ENCODE assay signal across 13 cellular contexts in the genomic region with DNA sequence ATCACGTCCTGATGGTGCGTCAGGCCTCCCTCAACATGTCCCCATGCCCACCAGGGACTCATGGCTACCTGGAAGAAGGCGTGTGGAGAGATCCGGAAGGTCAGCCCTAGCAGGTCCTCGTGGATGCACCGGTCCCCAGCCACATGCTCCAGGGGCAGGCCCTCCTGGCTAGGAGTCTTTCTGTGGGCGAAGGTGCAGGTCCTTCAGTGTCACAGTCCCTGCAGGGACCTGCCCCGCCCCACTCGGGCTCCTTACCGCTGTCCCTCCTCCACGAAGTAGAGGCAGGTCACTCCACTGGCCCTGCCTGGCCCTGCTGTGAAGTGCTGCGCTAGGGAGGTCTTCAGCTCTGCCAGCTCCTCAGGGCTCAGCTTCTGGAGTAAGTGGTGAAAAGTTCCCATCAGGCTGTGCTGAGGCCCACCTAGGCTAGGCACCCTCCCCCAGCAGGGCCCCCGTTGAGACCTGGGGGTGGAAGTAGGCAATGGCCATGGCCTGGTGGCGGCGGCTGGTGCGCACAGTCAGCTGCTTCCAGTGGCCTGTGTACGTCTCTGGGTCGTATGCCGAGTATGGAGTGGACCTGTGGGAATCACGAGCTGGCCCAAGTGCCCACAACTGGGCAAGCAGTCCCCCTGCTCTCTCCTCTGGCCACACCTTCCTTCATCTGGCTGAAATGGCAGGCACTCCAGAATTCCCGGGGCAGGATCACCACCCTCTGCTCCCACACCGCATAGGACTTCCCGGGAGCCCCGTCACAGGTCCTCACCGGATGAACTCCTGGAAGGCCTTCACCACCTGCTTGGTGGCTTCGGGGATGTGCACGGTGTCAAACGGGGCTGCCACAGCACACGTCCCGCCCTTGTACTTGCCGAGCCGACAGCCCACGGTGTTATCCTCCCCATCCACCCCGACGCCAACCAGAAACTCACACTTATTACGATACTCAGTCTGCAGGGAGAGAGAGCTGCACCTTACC. TPM values are rescaled to one million over a fixed set of nuclear protein-coding genes. Genes with fewer than 3 reads are reported as not detected.
DNase-seq lines count a peak whose midpoint lies in the region; ATAC-seq and TF ChIP-seq lines count a peak whose summit lies in the region.
"Had no signal": no experiment of that assay in that cellular context is flagged by ENCODE, and none has a peak within 500 bp of the region (broad histone marks: within the 10 kb centered on the region; RNA-seq: fewer than 3 reads in every experiment).

No MANE protein-coding gene starts in this region.

- peaks cover 89% of the 10 kb centered on the region for H3K36me3 ChIP-seq in DOHH2 (ENCODE audit: control insufficient read depth, low read length)

- TF ChIP-seq CTCF in 22Rv1 (IDR thresholded peaks at IDR 0.05) = no peak
- TF ChIP-seq CTCF in DOHH2 (IDR thresholded peaks at IDR 0.05; ENCODE audit: low read depth, low read length, poor library complexity, severe bottlenecking) = no peak
- TF ChIP-seq CTCF in mesothelial cell of epicardium (IDR thresholded peaks at IDR 0.05; ENCODE audit: unreplicated experiment) = no peak

- intact Hi-C loops in activated T-helper 1 cell treated with anti-CD3 and anti-CD28 coated beads, Interleukin-12 subunit alpha, Interleukin-12 subunit beta, Interleukin-2, Interleukin-4 antibody, amounts not matched to agents 30 ng/mL and 10 ng/mL and 1 ng/mL, durations not matched to agents 14 hours and 24 hours and 36 hours (cut with micrococcal nuclease) = loop anchor here (10.0 kb wide), 1 partner anchor 890 kb away; the partner anchor contains the start of gene THAP7

- peaks cover 56% of the 10 kb centered on the region for H3K79me2 ChIP-seq in DOHH2 (ENCODE audit: control insufficient read depth, low read length)

- peak overlapping the region; percentile 85; the same call in 1 of the 2 replicates for H3K4me2 ChIP-seq in DOHH2 (ENCODE audit: low read length)
- H3K4me2 ChIP-seq: smooth muscle cell had no signal

- H3K9me3 ChIP-seq in DOHH2 (ENCODE audit: control insufficient read depth, insufficient read depth, low read length) = no peaks in the 10 kb centered on the region
- H3K9me3 ChIP-seq: adrenal gland had no signal

- peaks cover 2% of the 10 kb centered on the region for H4K20me1 ChIP-seq in DOHH2 (ENCODE audit: control insufficient read depth, insufficient read depth, low read depth, low read length)

- no peak for DNase-seq in activated T-helper 1 cell treated with anti-CD3 and anti-CD28 coated beads, Interleukin-12 subunit alpha, Interleukin-12 subunit beta, Interleukin-2, Interleukin-4 antibody, amounts not matched to agents 30 ng/mL and 10 ng/mL and 1 ng/mL, durations not matched to agents 14 hours and 24 hours and 36 hours (ENCODE audit: low spot score)
- DNase-seq in mesothelial cell of epicardium (ENCODE audit: low spot score in 2 of 2, unreplicated experiment in 2 of 2) (no peak), NCI-H1092 treated with DMSO at 0.1 percent for 48 hours (lab: John Stamatoyannopoulos, UW) (no peak), putamen (ENCODE audit: low spot score) (no peak), H4 (ENCODE audit: low spot score) (no peak)
- DNase-seq: effector CD4-positive, alpha-beta T cell; NCI-H2107 had no signal

- H3K4me1 ChIP-seq in DOHH2 (ENCODE audit: control insufficient read depth, low read length) = peaks cover 29% of the 10 kb centered on the region

- H3K27ac ChIP-seq in 22Rv1 (peak overlapping the region; percentile 10; the same call in 1 of the 2 replicates), DOHH2 (ENCODE audit: low read depth, low read length) (no peak overlapping the region)

- peaks cover 43% of the 10 kb centered on the region for H3K36me3 Mint-ChIP-seq in activated T-helper 1 cell treated with anti-CD3 and anti-CD28 coated beads, Interleukin-12 subunit alpha, Interleukin-12 subunit beta, Interleukin-2, Interleukin-4 antibody, amounts not matched to agents 30 ng/mL and 10 ng/mL and 1 ng/mL, durations not matched to agents 14 hours and 24 hours and 36 hours (ENCODE audit: low read depth)
- peaks cover 10% of the 10 kb centered on the region for H3K36me3 Mint-ChIP-seq in mesothelial cell of epicardium

- H3K27me3 ChIP-seq in DOHH2 (ENCODE audit: control insufficient read depth, low read length) = no peaks in the 10 kb centered on the region
- H3K27me3 ChIP-seq: adrenal gland had no signal

- peak overlapping the region; percentile 74 for H3K27ac Mint-ChIP-seq in activated T-helper 1 cell treated with anti-CD3 and anti-CD28 coated beads, Interleukin-12 subunit alpha, Interleukin-12 subunit beta, Interleukin-2, Interleukin-4 antibody, amounts not matched to agents 30 ng/mL and 10 ng/mL and 1 ng/mL, durations not matched to agents 14 hours and 24 hours and 36 hours
- peak overlapping the region; percentile 66 for H3K27ac Mint-ChIP-seq in mesothelial cell of epicardium

- peaks cover 3% of the 10 kb centered on the region for H3K27me3 Mint-ChIP-seq in activated T-helper 1 cell treated with anti-CD3 and anti-CD28 coated beads, Interleukin-12 subunit alpha, Interleukin-12 subunit beta, Interleukin-2, Interleukin-4 antibody, amounts not matched to agents 30 ng/mL and 10 ng/mL and 1 ng/mL, durations not matched to agents 14 hours and 24 hours and 36 hours (ENCODE audit: insufficient read depth)
- no peaks in the 10 kb centered on the region for H3K27me3 Mint-ChIP-seq in mesothelial cell of epicardium (ENCODE audit: low read depth)

- ATAC-seq in GM18511 (IDR thresholded peaks at IDR 0.05; ENCODE audit: unreplicated experiment) = no peak
- ATAC-seq: Panc1 had no signal

- peaks cover 12% of the 10 kb centered on the region for H3F3A ChIP-seq in DOHH2 (ENCODE audit: control insufficient read depth, insufficient read depth)

- no peaks in the 10 kb centered on the region for H3K9me3 Mint-ChIP-seq in activated T-helper 1 cell treated with anti-CD3 and anti-CD28 coated beads, Interleukin-12 subunit alpha, Interleukin-12 subunit beta, Interleukin-2, Interleukin-4 antibody, amounts not matched to agents 30 ng/mL and 10 ng/mL and 1 ng/mL, durations not matched to agents 14 hours and 24 hours and 36 hours
- no peaks in the 10 kb centered on the region for H3K9me3 Mint-ChIP-seq in mesothelial cell of epicardium

- H3K9me2 ChIP-seq in DOHH2 (replicated peaks; ENCODE audit: control insufficient read depth, low read length) = no peaks in the 10 kb centered on the region

- H3K4me3 ChIP-seq in DOHH2 (ENCODE audit: low read length) = peak overlapping the region; percentile 99; the same call in 1 of the 2 replicates
- H3K4me3 ChIP-seq: adrenal gland, smooth muscle cell had no signal

- H3K4me1 Mint-ChIP-seq in activated T-helper 1 cell treated with anti-CD3 and anti-CD28 coated beads, Interleukin-12 subunit alpha, Interleukin-12 subunit beta, Interleukin-2, Interleukin-4 antibody, amounts not matched to agents 30 ng/mL and 10 ng/mL and 1 ng/mL, durations not matched to agents 14 hours and 24 hours and 36 hours (ENCODE audit: low read depth) = peaks cover 47% of the 10 kb centered on the region
- peaks cover 18% of the 10 kb centered on the region for H3K4me1 Mint-ChIP-seq in mesothelial cell of epicardium

- peak overlapping the region; percentile 81 for H3K4me3 Mint-ChIP-seq in activated T-helper 1 cell treated with anti-CD3 and anti-CD28 coated beads, Interleukin-12 subunit alpha, Interleukin-12 subunit beta, Interleukin-2, Interleukin-4 antibody, amounts not matched to agents 30 ng/mL and 10 ng/mL and 1 ng/mL, durations not matched to agents 14 hours and 24 hours and 36 hours
- peak overlapping the region; percentile 83 for H3K4me3 Mint-ChIP-seq in mesothelial cell of epicardium

RNA-seq across cellular contexts. Expression of gene RANBP1, which starts 1.1 kb away (rescaled TPM):
- 509 and 524 TPM in 2 replicates for total RNA-seq in activated T-helper 1 cell treated with anti-CD3 and anti-CD28 coated beads, Interleukin-12 subunit alpha, Interleukin-12 subunit beta, Interleukin-2, Interleukin-4 antibody, amounts not matched to agents 30 ng/mL and 10 ng/mL and 1 ng/mL, durations not matched to agents 14 hours and 24 hours and 36 hours
- 154 to 155 TPM (median 154 TPM) in 3 replicates for total RNA-seq in mesothelial cell of epicardium
- 623 and 731 TPM in 2 replicates for total RNA-seq in H4 (2014; rRNA removed; shearing (Covaris generic))

RNA-seq across cellular contexts. Expression of gene TRMT2A, which starts 2.2 kb away (rescaled TPM):
- 142 and 161 TPM in 2 replicates for total RNA-seq in activated T-helper 1 cell treated with anti-CD3 and anti-CD28 coated beads, Interleukin-12 subunit alpha, Interleukin-12 subunit beta, Interleukin-2, Interleukin-4 antibody, amounts not matched to agents 30 ng/mL and 10 ng/mL and 1 ng/mL, durations not matched to agents 14 hours and 24 hours and 36 hours
- total RNA-seq in mesothelial cell of epicardium = 68.7 to 78.1 TPM (median 76.0 TPM) in 3 replicates
- total RNA-seq in H4 (2014; rRNA removed; shearing (Covaris generic)) = 12.2 and 16.6 TPM in 2 replicates

RNA-seq across cellular contexts. Expression of gene ZDHHC8, which starts 16.8 kb away (rescaled TPM):
- 83.9 and 92.3 TPM in 2 replicates for total RNA-seq in activated T-helper 1 cell treated with anti-CD3 and anti-CD28 coated beads, Interleukin-12 subunit alpha, Interleukin-12 subunit beta, Interleukin-2, Interleukin-4 antibody, amounts not matched to agents 30 ng/mL and 10 ng/mL and 1 ng/mL, durations not matched to agents 14 hours and 24 hours and 36 hours
- 82.4 to 86.2 TPM (median 82.4 TPM) in 3 replicates for total RNA-seq in mesothelial cell of epicardium
- total RNA-seq in H4 (2014; rRNA removed; shearing (Covaris generic)) = 4.3 and 6.9 TPM in 2 replicates

RNA-seq across cellular contexts. Expression of gene DGCR8, which starts 34.8 kb away (rescaled TPM):
- total RNA-seq in activated T-helper 1 cell treated with anti-CD3 and anti-CD28 coated beads, Interleukin-12 subunit alpha, Interleukin-12 subunit beta, Interleukin-2, Interleukin-4 antibody, amounts not matched to agents 30 ng/mL and 10 ng/mL and 1 ng/mL, durations not matched to agents 14 hours and 24 hours and 36 hours = 79.3 and 81.0 TPM in 2 replicates
- 69.4 to 72.3 TPM (median 71.5 TPM) in 3 replicates for total RNA-seq in mesothelial cell of epicardium
- total RNA-seq in H4 (2014; rRNA removed; shearing (Covaris generic)) = 9.2 and 11.4 TPM in 2 replicates

RNA-seq across cellular contexts. Expression of gene CCDC188, which starts 36.1 kb away (rescaled TPM):
- total RNA-seq in activated T-helper 1 cell treated with anti-CD3 and anti-CD28 coated beads, Interleukin-12 subunit alpha, Interleukin-12 subunit beta, Interleukin-2, Interleukin-4 antibody, amounts not matched to agents 30 ng/mL and 10 ng/mL and 1 ng/mL, durations not matched to agents 14 hours and 24 hours and 36 hours = 0.26 TPM in 1 of 2 replicates, not detected in the other
- total RNA-seq in mesothelial cell of epicardium = not detected in 3 replicates
- total RNA-seq in H4 (2014; rRNA removed; shearing (Covaris generic)) = not detected in 2 replicates
- total RNA-seq: smooth muscle cell had no signal

Comparison
In these comparisons a context has a peak if more than half of its experiments do, and no peak if none do; other contexts are left out.
1. RNA of gene ZDHHC8, which starts 16.8 kb away (total RNA-seq): 82.4 to 86.2 TPM in mesothelial cell of epicardium and 83.9 to 92.3 TPM in activated T-helper 1 cell treated with anti-CD3 and anti-CD28 coated beads, Interleukin-12 subunit alpha, Interleukin-12 subunit beta, Interleukin-2, Interleukin-4 antibody, amounts not matched to agents 30 ng/mL and 10 ng/mL and 1 ng/mL, durations not matched to agents 14 hours and 24 hours and 36 hours; 4.3 to 6.9 TPM in H4; every median in the first group is over 10 times any median in the second.